10 cellular contexts compared by ENCODE assay signal in the genomic region with DNA sequence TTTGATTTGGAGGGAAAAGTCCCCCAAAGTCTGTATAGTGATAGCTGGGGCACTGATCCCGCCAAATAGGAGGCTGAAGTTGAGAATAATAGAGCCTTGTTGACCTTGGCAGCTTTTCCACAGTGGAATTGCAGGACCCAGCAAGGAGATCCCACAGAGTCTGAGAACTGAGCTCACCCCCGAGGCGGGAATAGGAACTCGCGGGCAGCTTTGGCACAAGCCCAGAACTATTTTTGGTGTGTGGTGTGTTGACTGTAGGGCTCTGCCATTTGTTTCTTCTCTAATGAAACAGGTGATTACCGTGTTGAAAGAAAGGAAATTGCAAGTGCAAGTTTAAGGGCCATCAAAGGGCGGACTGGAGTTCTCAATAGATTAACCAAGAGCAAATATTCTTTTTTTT. TPM values are rescaled to one million over a fixed set of nuclear protein-coding genes. Genes with fewer than 3 reads are reported as not detected.
DNase-seq lines count a peak whose midpoint lies in the region; ATAC-seq and TF ChIP-seq lines count a peak whose summit lies in the region.
"Had no signal": no experiment of that assay in that cellular context is flagged by ENCODE, and none has a peak within 500 bp of the region (broad histone marks: within the 10 kb centered on the region; RNA-seq: fewer than 3 reads in every experiment).

No MANE protein-coding gene starts in this region.

- peaks cover 41 to 65% of the 10 kb centered on the region in 2 donors for H3K4me1 ChIP-seq in thoracic aorta (ENCODE audit: control insufficient read depth in 1 of 2, low read depth in 2 of 2)

- ATAC-seq in thoracic aorta (ENCODE audit: insufficient number of reproducible peaks, low FRiP score, low read depth) (peak; percentile 83), GM19467 (IDR thresholded peaks at IDR 0.05; ENCODE audit: unreplicated experiment) (no peak)
- ATAC-seq: mucosa of descending colon had no signal

- no peaks in the 10 kb centered on the region for H3K27me3 ChIP-seq in thoracic aorta (replicated peaks; ENCODE audit: insufficient read depth)
- H3K27me3 ChIP-seq: sigmoid colon had no signal

- H3K36me3 ChIP-seq in thoracic aorta = no peaks in the 10 kb centered on the region
- H3K36me3 ChIP-seq: sigmoid colon had no signal

- peak; percentile 26 for TF ChIP-seq CTCF in fibroblast of the aortic adventitia (IDR thresholded peaks at IDR 0.05; ENCODE audit: insufficient read depth, low read length)
- TF ChIP-seq CTCF in thoracic aorta (IDR thresholded peaks at IDR 0.05) = peak; percentile 38

- DNase-seq in NCI-H1105 treated with DMSO at 0.1 percent for 48 hours (lab: John Stamatoyannopoulos, UW) (peak; percentile 79), SHP77 treated with DMSO at 0.1 percent for 48 hours (lab: John Stamatoyannopoulos, UW) (peak; percentile 39), fibroblast of the aortic adventitia (ENCODE audit: low read depth) (peak; percentile 68), thoracic aorta (ENCODE audit: low spot score) (peak; percentile 75), retina (no peak), activated gamma-delta T cell (lab: John Stamatoyannopoulos, UW) (no peak)
- DNase-seq: activated effector memory CD4-positive, alpha-beta T cell treated with Interleukin-2 at 50 U/mL for 16 hours; sigmoid colon had no signal

- H3K27ac ChIP-seq in thoracic aorta = peak overlapping the region in 1 of 2 donors; percentile 9

- no peaks in the 10 kb centered on the region for H3K9me3 ChIP-seq in thoracic aorta
- H3K9me3 ChIP-seq: mucosa of descending colon, sigmoid colon had no signal

- no peak overlapping the region for H3K4me3 ChIP-seq in fibroblast of the aortic adventitia (ENCODE audit: low read depth, low read length)
- no peak overlapping the region for H3K4me3 ChIP-seq in thoracic aorta
- H3K4me3 ChIP-seq: mucosa of descending colon, sigmoid colon had no signal

RNA-seq across cellular contexts. Expression of a gene that starts 34.0 kb away (rescaled TPM):
- total RNA-seq in fibroblast of the aortic adventitia (ENCODE audit: low replicate concordance) (2.1 and 8.4 TPM in 2 replicates), thoracic aorta (10 to 100 TPM; 37.4 to 61.7 TPM)

Comparison
In these comparisons a context has a peak if more than half of its experiments do, and no peak if none do; other contexts are left out.
1. DNase-seq: peak in NCI-H1105 treated with DMSO at 0.1 percent for 48 hours (single experiment), SHP77 treated with DMSO at 0.1 percent for 48 hours (single experiment), fibroblast of the aortic adventitia (single experiment) and thoracic aorta (single experiment); none in retina (single experiment) and activated gamma-delta T cell (single experiment).